In genomic region chr6:134585529-134585873, GRCh38 we compare ENCODE assay signal across 1 cellular context.
A peak's percentile ranks its signal among the peaks of the same experiment; 100 is the strongest.
TF ChIP-seq lines count a peak whose summit lies in the region.

No MANE protein-coding gene starts in this region.

TF ChIP-seq in K562, 482 proteins besides CTCF, POLR2A, EP300 and RAD21 (continued from another document and continues in another):
- TF ChIP-seq, protein P1, sequence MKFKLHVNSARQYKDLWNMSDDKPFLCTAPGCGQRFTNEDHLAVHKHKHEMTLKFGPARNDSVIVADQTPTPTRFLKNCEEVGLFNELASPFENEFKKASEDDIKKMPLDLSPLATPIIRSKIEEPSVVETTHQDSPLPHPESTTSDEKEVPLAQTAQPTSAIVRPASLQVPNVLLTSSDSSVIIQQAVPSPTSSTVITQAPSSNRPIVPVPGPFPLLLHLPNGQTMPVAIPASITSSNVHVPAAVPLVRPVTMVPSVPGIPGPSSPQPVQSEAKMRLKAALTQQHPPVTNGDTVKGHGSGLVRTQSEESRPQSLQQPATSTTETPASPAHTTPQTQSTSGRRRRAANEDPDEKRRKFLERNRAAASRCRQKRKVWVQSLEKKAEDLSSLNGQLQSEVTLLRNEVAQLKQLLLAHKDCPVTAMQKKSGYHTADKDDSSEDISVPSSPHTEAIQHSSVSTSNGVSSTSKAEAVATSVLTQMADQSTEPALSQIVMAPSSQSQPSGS (CRISPR knock-in tag; IDR thresholded peaks at IDR 0.05): no peak
- TF ChIP-seq HINFP (tag; conservative IDR thresholded peaks at IDR 0.05; ENCODE audit: low read depth) (no peak), TSHZ1 (CRISPR knock-in tag; IDR thresholded peaks at IDR 0.05) (no peak), NFXL1 (CRISPR knock-in tag; IDR thresholded peaks at IDR 0.05) (no peak), NFIX (CRISPR knock-in tag; IDR thresholded peaks at IDR 0.05; ENCODE audit: low read depth) (no peak), ZNF436 (CRISPR knock-in tag; IDR thresholded peaks at IDR 0.05) (no peak), ARID2 (IDR thresholded peaks at IDR 0.05) (no peak), ZNF24 (IDR thresholded peaks at IDR 0.05) (no peak), TAL1 (IDR thresholded peaks at IDR 0.05) (peak; percentile 77), SIN3B (IDR thresholded peaks at IDR 0.05; ENCODE audit: low read depth) (no peak), POLR2AphosphoS2 (IDR thresholded peaks at IDR 0.05; ENCODE audit: low read length) (no peak), MYC (IDR thresholded peaks at IDR 0.05; ENCODE audit: low read depth, low read length) (no peak), MYC (CRISPR knock-in tag; IDR thresholded peaks at IDR 0.05; ENCODE audit: borderline replicate concordance, low read depth) (no peak), ZNF165 (CRISPR knock-in tag; IDR thresholded peaks at IDR 0.05; ENCODE audit: borderline replicate concordance) (no peak), ZNF780A (CRISPR knock-in tag; IDR thresholded peaks at IDR 0.05) (no peak), POLR2B (IDR thresholded peaks at IDR 0.05; ENCODE audit: low read depth, partially characterized antibody) (no peak), MTA1 (IDR thresholded peaks at IDR 0.05; ENCODE audit: borderline replicate concordance) (peak; percentile 84), ESRRB (CRISPR knock-in tag; IDR thresholded peaks at IDR 0.05; ENCODE audit: borderline replicate concordance) (no peak), CHCHD3 (CRISPR knock-in tag; IDR thresholded peaks at IDR 0.05) (no peak), ZFX (CRISPR knock-in tag; IDR thresholded peaks at IDR 0.05) (no peak; the same call in 1 of the 2 replicates), ELF2 (CRISPR knock-in tag; IDR thresholded peaks at IDR 0.05) (no peak), ZNF41 (CRISPR knock-in tag; conservative IDR thresholded peaks at IDR 0.05) (no peak), MED1 (CRISPR knock-in tag; IDR thresholded peaks at IDR 0.05; ENCODE audit: borderline replicate concordance) (no peak), ESRRA (IDR thresholded peaks at IDR 0.05; ENCODE audit: borderline replicate concordance, low read depth) (peak; percentile 31; the same call in 1 of the 2 replicates), ZC3H4 (CRISPR knock-in tag; IDR thresholded peaks at IDR 0.05; ENCODE audit: borderline replicate concordance) (no peak), ZNF79 (CRISPR knock-in tag; IDR thresholded peaks at IDR 0.05; ENCODE audit: low read depth) (no peak), GABPB2 (CRISPR knock-in tag; conservative IDR thresholded peaks at IDR 0.05) (no peak), ZNF584 (CRISPR knock-in tag; IDR thresholded peaks at IDR 0.05; ENCODE audit: low read depth) (no peak), FOXA3 (CRISPR knock-in tag; conservative IDR thresholded peaks at IDR 0.05 in 1 of 2, IDR thresholded peaks at IDR 0.05 in 1 of 2) (no peak), RFX5 (IDR thresholded peaks at IDR 0.05; ENCODE audit: low read depth, low read length) (no peak), KAT2B (IDR thresholded peaks at IDR 0.05; ENCODE audit: low read depth, low read length) (no peak), SMARCC2 (IDR thresholded peaks at IDR 0.05; ENCODE audit: low read depth) (peak; percentile 73), L3MBTL2 (IDR thresholded peaks at IDR 0.05) (no peak), ZNF282 (CRISPR knock-in tag; IDR thresholded peaks at IDR 0.05) (no peak), IRF9 (tag; IDR thresholded peaks at IDR 0.05) (no peak), DPF2 (IDR thresholded peaks at IDR 0.05) (peak; percentile 90), TBL1XR1 (IDR thresholded peaks at IDR 0.05; ENCODE audit: low read length in 2 of 2) (peak in 1 of 2 experiments; percentile 56; a peak in 1 of 4 replicates), NBN (IDR thresholded peaks at IDR 0.05; ENCODE audit: low read depth) (no peak; the same call in 1 of the 2 replicates), SIN3A (IDR thresholded peaks at IDR 0.05; ENCODE audit: borderline replicate concordance in 2 of 2, control insufficient read depth in 1 of 2, low read depth in 2 of 2, low read length in 2 of 2) (no peak), CHD2 (IDR thresholded peaks at IDR 0.05; ENCODE audit: low read depth, low read length) (no peak), RCOR1 (IDR thresholded peaks at IDR 0.05; ENCODE audit: borderline replicate concordance in 1 of 2, low read depth in 2 of 2, low read length in 2 of 2) (peak in 1 of 2 experiments; percentile 80; a peak in 2 of 4 replicates), CREB3L1 (IDR thresholded peaks at IDR 0.05; ENCODE audit: borderline replicate concordance, low read depth) (no peak), PTTG1 (tag; IDR thresholded peaks at IDR 0.05; ENCODE audit: low read depth) (no peak), SRF (CRISPR knock-in tag; IDR thresholded peaks at IDR 0.05) (no peak), ZNF445 (CRISPR knock-in tag; IDR thresholded peaks at IDR 0.05; ENCODE audit: low read depth) (no peak)
- TF ChIP-seq, protein P2, sequence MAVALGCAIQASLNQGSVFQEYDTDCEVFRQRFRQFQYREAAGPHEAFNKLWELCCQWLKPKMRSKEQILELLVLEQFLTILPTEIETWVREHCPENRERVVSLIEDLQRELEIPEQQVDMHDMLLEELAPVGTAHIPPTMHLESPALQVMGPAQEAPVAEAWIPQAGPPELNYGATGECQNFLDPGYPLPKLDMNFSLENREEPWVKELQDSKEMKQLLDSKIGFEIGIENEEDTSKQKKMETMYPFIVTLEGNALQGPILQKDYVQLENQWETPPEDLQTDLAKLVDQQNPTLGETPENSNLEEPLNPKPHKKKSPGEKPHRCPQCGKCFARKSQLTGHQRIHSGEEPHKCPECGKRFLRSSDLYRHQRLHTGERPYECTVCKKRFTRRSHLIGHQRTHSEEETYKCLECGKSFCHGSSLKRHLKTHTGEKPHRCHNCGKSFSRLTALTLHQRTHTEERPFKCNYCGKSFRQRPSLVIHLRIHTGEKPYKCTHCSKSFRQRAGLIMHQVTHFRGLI (CRISPR knock-in tag; IDR thresholded peaks at IDR 0.05): no peak
- TF ChIP-seq, protein P3, sequence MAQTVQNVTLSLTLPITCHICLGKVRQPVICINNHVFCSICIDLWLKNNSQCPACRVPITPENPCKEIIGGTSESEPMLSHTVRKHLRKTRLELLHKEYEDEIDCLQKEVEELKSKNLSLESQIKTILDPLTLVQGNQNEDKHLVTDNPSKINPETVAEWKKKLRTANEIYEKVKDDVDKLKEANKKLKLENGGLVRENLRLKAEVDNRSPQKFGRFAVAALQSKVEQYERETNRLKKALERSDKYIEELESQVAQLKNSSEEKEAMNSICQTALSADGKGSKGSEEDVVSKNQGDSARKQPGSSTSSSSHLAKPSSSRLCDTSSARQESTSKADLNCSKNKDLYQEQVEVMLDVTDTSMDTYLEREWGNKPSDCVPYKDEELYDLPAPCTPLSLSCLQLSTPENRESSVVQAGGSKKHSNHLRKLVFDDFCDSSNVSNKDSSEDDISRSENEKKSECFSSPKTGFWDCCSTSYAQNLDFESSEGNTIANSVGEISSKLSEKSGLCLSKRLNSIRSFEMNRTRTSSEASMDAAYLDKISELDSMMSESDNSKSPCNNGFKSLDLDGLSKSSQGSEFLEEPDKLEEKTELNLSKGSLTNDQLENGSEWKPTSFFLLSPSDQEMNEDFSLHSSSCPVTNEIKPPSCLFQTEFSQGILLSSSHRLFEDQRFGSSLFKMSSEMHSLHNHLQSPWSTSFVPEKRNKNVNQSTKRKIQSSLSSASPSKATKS (CRISPR knock-in tag; IDR thresholded peaks at IDR 0.05): no peak
- TF ChIP-seq, protein P4, sequence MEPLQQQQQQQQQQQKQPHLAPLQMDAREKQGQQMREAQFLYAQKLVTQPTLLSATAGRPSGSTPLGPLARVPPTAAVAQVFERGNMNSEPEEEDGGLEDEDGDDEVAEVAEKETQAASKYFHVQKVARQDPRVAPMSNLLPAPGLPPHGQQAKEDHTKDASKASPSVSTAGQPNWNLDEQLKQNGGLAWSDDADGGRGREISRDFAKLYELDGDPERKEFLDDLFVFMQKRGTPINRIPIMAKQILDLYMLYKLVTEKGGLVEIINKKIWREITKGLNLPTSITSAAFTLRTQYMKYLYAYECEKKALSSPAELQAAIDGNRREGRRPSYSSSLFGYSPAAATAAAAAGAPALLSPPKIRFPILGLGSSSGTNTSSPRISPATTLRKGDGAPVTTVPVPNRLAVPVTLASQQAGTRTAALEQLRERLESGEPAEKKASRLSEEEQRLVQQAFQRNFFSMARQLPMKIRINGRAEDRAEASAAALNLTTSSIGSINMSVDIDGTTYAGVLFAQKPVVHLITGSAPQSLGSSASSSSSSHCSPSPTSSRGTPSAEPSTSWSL (CRISPR knock-in tag; IDR thresholded peaks at IDR 0.05; ENCODE audit: borderline replicate concordance): no peak
- TF ChIP-seq, protein P5, sequence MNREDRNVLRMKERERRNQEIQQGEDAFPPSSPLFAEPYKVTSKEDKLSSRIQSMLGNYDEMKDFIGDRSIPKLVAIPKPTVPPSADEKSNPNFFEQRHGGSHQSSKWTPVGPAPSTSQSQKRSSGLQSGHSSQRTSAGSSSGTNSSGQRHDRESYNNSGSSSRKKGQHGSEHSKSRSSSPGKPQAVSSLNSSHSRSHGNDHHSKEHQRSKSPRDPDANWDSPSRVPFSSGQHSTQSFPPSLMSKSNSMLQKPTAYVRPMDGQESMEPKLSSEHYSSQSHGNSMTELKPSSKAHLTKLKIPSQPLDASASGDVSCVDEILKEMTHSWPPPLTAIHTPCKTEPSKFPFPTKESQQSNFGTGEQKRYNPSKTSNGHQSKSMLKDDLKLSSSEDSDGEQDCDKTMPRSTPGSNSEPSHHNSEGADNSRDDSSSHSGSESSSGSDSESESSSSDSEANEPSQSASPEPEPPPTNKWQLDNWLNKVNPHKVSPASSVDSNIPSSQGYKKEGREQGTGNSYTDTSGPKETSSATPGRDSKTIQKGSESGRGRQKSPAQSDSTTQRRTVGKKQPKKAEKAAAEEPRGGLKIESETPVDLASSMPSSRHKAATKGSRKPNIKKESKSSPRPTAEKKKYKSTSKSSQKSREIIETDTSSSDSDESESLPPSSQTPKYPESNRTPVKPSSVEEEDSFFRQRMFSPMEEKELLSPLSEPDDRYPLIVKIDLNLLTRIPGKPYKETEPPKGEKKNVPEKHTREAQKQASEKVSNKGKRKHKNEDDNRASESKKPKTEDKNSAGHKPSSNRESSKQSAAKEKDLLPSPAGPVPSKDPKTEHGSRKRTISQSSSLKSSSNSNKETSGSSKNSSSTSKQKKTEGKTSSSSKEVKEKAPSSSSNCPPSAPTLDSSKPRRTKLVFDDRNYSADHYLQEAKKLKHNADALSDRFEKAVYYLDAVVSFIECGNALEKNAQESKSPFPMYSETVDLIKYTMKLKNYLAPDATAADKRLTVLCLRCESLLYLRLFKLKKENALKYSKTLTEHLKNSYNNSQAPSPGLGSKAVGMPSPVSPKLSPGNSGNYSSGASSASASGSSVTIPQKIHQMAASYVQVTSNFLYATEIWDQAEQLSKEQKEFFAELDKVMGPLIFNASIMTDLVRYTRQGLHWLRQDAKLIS (CRISPR knock-in tag; IDR thresholded peaks at IDR 0.05): no peak
